ENCODE assay signal across 16 cellular contexts in the genomic region with DNA sequence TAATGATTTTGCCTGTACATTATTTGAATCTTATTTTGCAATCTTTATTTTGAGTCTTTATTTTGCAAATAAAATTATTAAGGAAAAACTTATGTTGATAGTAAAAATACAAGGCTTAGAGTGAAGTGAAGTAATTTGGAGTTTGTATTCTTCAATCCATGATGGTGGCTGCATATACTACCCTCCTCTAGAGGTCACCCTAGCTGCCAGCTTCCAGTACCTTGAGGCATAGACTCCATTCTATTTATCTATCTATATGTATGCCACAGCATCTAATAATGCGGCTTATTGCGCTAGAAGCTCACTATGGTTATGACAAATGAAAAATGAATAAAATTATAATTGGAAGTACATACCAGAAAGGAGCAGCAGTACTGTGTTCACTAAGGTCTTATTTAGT. TPM values are rescaled to one million over a fixed set of nuclear protein-coding genes. Genes with fewer than 3 reads are reported as not detected.
DNase-seq lines count a peak whose midpoint lies in the region; ATAC-seq and TF ChIP-seq lines count a peak whose summit lies in the region.
"Had no signal": no experiment of that assay in that cellular context is flagged by ENCODE, and none has a peak within 500 bp of the region (broad histone marks: within the 10 kb centered on the region; RNA-seq: fewer than 3 reads in every experiment).

No MANE protein-coding gene starts in this region.

- H3K9me3 ChIP-seq in H9 (ENCODE audit: control insufficient read depth, low read depth, low read length) (no peaks in the 10 kb centered on the region), trophoblast cell (ENCODE audit: insufficient read depth, low read depth, low read length) (no peaks in the 10 kb centered on the region)

- H4K5ac ChIP-seq in H9 (ENCODE audit: insufficient read length, low read depth, low read length): no peak overlapping the region

- H3K14ac ChIP-seq in H9 (ENCODE audit: insufficient read depth, low read length) (no peak overlapping the region), trophoblast cell (ENCODE audit: low read length) (no peak overlapping the region)

- H4K91ac ChIP-seq in H9 (ENCODE audit: insufficient read length, low read depth, low read length) (no peak overlapping the region), trophoblast cell (ENCODE audit: low read depth, low read length) (peak overlapping the region; percentile 38)

- H2BK120ac ChIP-seq in H9 (ENCODE audit: low read depth, low read length, poor library complexity, severe bottlenecking) (no peak overlapping the region), trophoblast cell (ENCODE audit: insufficient read depth, low read length, poor library complexity) (peak overlapping the region; percentile 78)

- H2BK15ac ChIP-seq in H9 (ENCODE audit: low read depth, low read length): no peak overlapping the region

- H4K12ac ChIP-seq in trophoblast cell (ENCODE audit: low read depth, low read length): no peak overlapping the region

- H3K27ac Mint-ChIP-seq in H9: no peak overlapping the region
- H3K27ac Mint-ChIP-seq: B cell; CD8-positive, alpha-beta T cell; T-helper 1 cell treated with Interleukin-12 subunit alpha and Interleukin-12 subunit beta and Interleukin-4 antibody, amounts not matched to agents 30 μg/mL and 1 μg/mL, for 36 hours had no signal

- no peaks in the 10 kb centered on the region for H3K9me3 Mint-ChIP-seq in H9
- H3K9me3 Mint-ChIP-seq: CD8-positive, alpha-beta T cell; T-helper 1 cell treated with Interleukin-12 subunit alpha and Interleukin-12 subunit beta and Interleukin-4 antibody, amounts not matched to agents 30 μg/mL and 1 μg/mL, for 36 hours had no signal

- H3K4me1 Mint-ChIP-seq in H9: peaks cover 13 to 18% of the 10 kb centered on the region in 2 experiments
- H3K4me1 Mint-ChIP-seq: B cell had no signal

- in situ Hi-C loops in brain microvascular endothelial cell (cut with HindIII; ENCODE audit: low pct_ligation_motif_present, low sequenced_read_pairs): no loop called here
- in situ Hi-C loops in KBM-7 (cut with MboI; ENCODE audit: low pct_unique_long_range_greater_than_20kb, low sequenced_read_pairs): no loop called here

- H3K4me3 Mint-ChIP-seq in H9: no peak overlapping the region
- H3K4me3 Mint-ChIP-seq: B cell; CD8-positive, alpha-beta T cell; T-helper 1 cell treated with Interleukin-12 subunit alpha and Interleukin-12 subunit beta and Interleukin-4 antibody, amounts not matched to agents 30 μg/mL and 1 μg/mL, for 36 hours had no signal

- no peak overlapping the region for H2BK12ac ChIP-seq in H9 (ENCODE audit: insufficient read length, low read depth, low read length)
- H2BK12ac ChIP-seq in trophoblast cell (ENCODE audit: low read length): peak overlapping the region; percentile 58

- no peak overlapping the region for H3K4me2 ChIP-seq in H9 (ENCODE audit: insufficient read depth, insufficient read length, low read length)
- H3K4me2 ChIP-seq in trophoblast cell (ENCODE audit: low read length): no peak overlapping the region

- peaks cover 25% of the 10 kb centered on the region for H3K27me3 Mint-ChIP-seq in H9 (ENCODE audit: low read depth)

- H3K4me1 ChIP-seq in H9 (ENCODE audit: insufficient read depth, low read length): no peaks in the 10 kb centered on the region
- H3K4me1 ChIP-seq in trophoblast cell (ENCODE audit: control insufficient read depth in 1 of 2, insufficient read depth in 2 of 2, low read length in 2 of 2): peaks cover 7% of the 10 kb centered on the region in 2 experiments

- H3K4me3 ChIP-seq in LNCaP clone FGC (ENCODE audit: low read depth, low read length): no peak overlapping the region
- H3K4me3 ChIP-seq in brain microvascular endothelial cell (ENCODE audit: low read depth, low read length): no peak overlapping the region
- no peak overlapping the region for H3K4me3 ChIP-seq in trophoblast cell (ENCODE audit: low read depth, low read length)

- no peak overlapping the region for H2BK20ac ChIP-seq in H9 (ENCODE audit: low read depth, low read length, poor library complexity, severe bottlenecking)

- no peaks in the 10 kb centered on the region for H3K36me3 Mint-ChIP-seq in H9 (ENCODE audit: insufficient read depth in 1 of 3, low read depth in 3 of 3)
- H3K36me3 Mint-ChIP-seq: CD8-positive, alpha-beta T cell had no signal

- no peak overlapping the region for H4K8ac ChIP-seq in H9 (replicated peaks; ENCODE audit: insufficient read length, low read depth, low read length)
- H4K8ac ChIP-seq in trophoblast cell (ENCODE audit: low read depth, low read length): no peak overlapping the region

- H3K79me1 ChIP-seq in H9 (ENCODE audit: insufficient read depth, low read depth, low read length, poor library complexity, severe bottlenecking) (no peaks in the 10 kb centered on the region), trophoblast cell (ENCODE audit: low read length) (peaks cover 51% of the 10 kb centered on the region)

- TF ChIP-seq CTCF in H9 (conservative IDR thresholded peaks at IDR 0.05) (peak; percentile 46), LNCaP clone FGC (IDR thresholded peaks at IDR 0.05; ENCODE audit: control insufficient read depth, extremely low read depth, insufficient read depth) (0 out of 2 replicates have a peak, but pooled peaks have one; percentile 4), brain microvascular endothelial cell (IDR thresholded peaks at IDR 0.05; ENCODE audit: low read depth, low read length, missing control alignments) (peak; percentile 32)

- H2AFZ ChIP-seq in H9 (ENCODE audit: low read length) (no peak overlapping the region), trophoblast cell (ENCODE audit: insufficient read depth, low read length, poor library complexity) (no peak overlapping the region)

- H3K23ac ChIP-seq in H9 (ENCODE audit: insufficient read length, low read depth, low read length): no peak overlapping the region
- H3K23ac ChIP-seq in trophoblast cell (ENCODE audit: low read length): no peak overlapping the region

- DNase-seq in H9 (no peak), LNCaP clone FGC (ENCODE audit: low read depth) (no peak), brain microvascular endothelial cell (no peak), trophoblast cell (no peak), GF-D8 (lab: John Stamatoyannopoulos, UW) (no peak), KBM-7 (no peak)
- DNase-seq: CD8-positive, alpha-beta T cell; HCEC 1CT; NCI-H1048; NCI-H2081 treated with DMSO at 0.1 percent for 48 hours; NCI-H524 treated with DMSO at 0.1 percent for 48 hours; NK-92 treated with Interleukin-12 subunit alpha and Interleukin-12 subunit beta, amount 100 ng/mL, for 24 hours had no signal

- H3K9ac ChIP-seq in H9 (ENCODE audit: extremely low read depth, insufficient read length, low read length): no peak overlapping the region
- no peak overlapping the region for H3K9ac ChIP-seq in trophoblast cell (ENCODE audit: low read length)

- no peaks in the 10 kb centered on the region for H3K23me2 ChIP-seq in H9 (ENCODE audit: insufficient read length, low read depth, low read length, poor library complexity, severe bottlenecking)

- H3K4ac ChIP-seq in H9 (ENCODE audit: low read depth, low read length) (no peak overlapping the region), trophoblast cell (ENCODE audit: low read depth, low read length) (no peak overlapping the region)

- H3K79me2 ChIP-seq in H9 (ENCODE audit: insufficient read depth, low read length) (no peaks in the 10 kb centered on the region), trophoblast cell (ENCODE audit: control insufficient read depth, insufficient read depth, low read length, poor library complexity) (no peaks in the 10 kb centered on the region)

- no peak overlapping the region for H3K56ac ChIP-seq in H9 (ENCODE audit: insufficient read length, low read depth, low read length)

- no peak overlapping the region for H3T11ph ChIP-seq in H9 (ENCODE audit: low read length)

- H2BK5ac ChIP-seq in H9 (ENCODE audit: insufficient read length, low read length) (no peak overlapping the region), trophoblast cell (ENCODE audit: low read depth, low read length, poor library complexity) (no peak overlapping the region)

- no peak for ATAC-seq in GM21576 (IDR thresholded peaks at IDR 0.05; ENCODE audit: unreplicated experiment)
- ATAC-seq: CD8-positive, alpha-beta T cell had no signal

- H3K18ac ChIP-seq in H9 (ENCODE audit: insufficient read length, low read depth, low read length) (no peak overlapping the region), trophoblast cell (ENCODE audit: low read length) (no peak overlapping the region)

- WGBS in H9 (ENCODE audit: extremely low coverage, insufficient read length, low lambda C conversion rate): no CpG with 5 or more reads among the region's 2 CpGs
- WGBS in trophoblast cell (ENCODE audit: extremely low coverage, insufficient coverage, insufficient read length): no CpG with 5 or more reads among the region's 2 CpGs

- H3K36me3 ChIP-seq in brain microvascular endothelial cell (replicated peaks) (no peaks in the 10 kb centered on the region), trophoblast cell (ENCODE audit: control insufficient read depth in 1 of 2, insufficient read depth in 2 of 2, low read length in 2 of 2) (no peaks in the 10 kb centered on the region)

- H4K20me1 ChIP-seq in H9 (ENCODE audit: control insufficient read depth, insufficient read depth, insufficient read length): no peaks in the 10 kb centered on the region

- no peaks in the 10 kb centered on the region; the same call in 1 of the 2 replicates for H3K27me3 ChIP-seq in H9 (ENCODE audit: insufficient read depth, low read length)
- no peaks in the 10 kb centered on the region for H3K27me3 ChIP-seq in brain microvascular endothelial cell (replicated peaks)
- no peaks in the 10 kb centered on the region for H3K27me3 ChIP-seq in trophoblast cell (ENCODE audit: insufficient read depth, low read length)

- no peak overlapping the region for H2AK5ac ChIP-seq in H9 (ENCODE audit: insufficient read length, low read length)
- H2AK5ac ChIP-seq in trophoblast cell (ENCODE audit: low read length): no peak overlapping the region

- H3K27ac ChIP-seq in H9 (ENCODE audit: insufficient read length, low read depth, low read length) (no peak overlapping the region), brain microvascular endothelial cell (no peak overlapping the region), trophoblast cell (ENCODE audit: low read depth, low read length) (peak overlapping the region; percentile 80)
- H3K27ac ChIP-seq: RWPE1 had no signal

RNA-seq across cellular contexts. Expression of gene HNMT, which starts 20.3 kb away (rescaled TPM):
- 1.3 and 1.9 TPM in 2 replicates for total RNA-seq in H9 (2021)
- polyA plus RNA-seq in trophoblast cell (2013): 43.2 and 52.0 TPM in 2 replicates
- total RNA-seq: B cell; CD8-positive, alpha-beta T cell had no signal
